Comparison of ENCODE assay signal across 1 cellular context in the genomic region with DNA sequence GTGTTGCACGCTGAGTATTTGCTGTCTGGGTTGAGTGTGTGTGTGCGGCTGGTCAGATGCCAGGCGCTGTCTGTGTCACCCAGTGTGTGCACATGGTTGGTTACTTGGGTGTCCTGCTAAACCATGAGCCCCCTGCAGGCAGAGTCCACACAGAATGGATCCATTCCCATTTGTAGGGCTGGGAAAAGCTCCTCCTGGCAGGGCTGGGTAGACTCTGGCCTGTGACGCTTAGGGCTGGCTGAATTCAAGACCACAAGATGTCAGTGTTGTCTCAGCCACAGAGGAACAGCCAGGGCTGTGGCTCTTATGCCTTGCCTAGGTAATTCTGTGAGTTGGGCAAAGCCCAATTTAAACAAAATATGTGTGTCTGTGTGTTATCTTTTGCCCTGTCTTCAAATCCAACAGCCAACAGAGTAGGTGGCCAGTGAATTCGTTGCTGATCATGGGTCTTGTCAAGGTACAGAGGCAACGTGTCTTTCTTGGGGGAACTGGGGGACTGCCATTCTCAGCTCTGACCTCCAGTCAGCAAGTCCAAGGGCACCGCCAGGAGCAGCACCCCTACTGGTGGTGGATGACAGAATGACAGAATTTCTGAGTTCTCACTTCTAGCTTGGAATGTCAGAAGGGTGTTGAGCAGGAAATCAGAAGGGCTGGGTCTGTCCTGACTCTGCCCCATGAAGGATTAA.
TF ChIP-seq lines count a peak whose summit lies in the region.

No MANE protein-coding gene starts in this region.

TF ChIP-seq in IMR-90, 13 proteins besides CTCF, POLR2A, EP300 and RAD21 (continued from another document):
- no peak for TF ChIP-seq RFX5 (IDR thresholded peaks at IDR 0.05; ENCODE audit: low read depth, low read length)
